ENCODE assay signal across 15 cellular contexts in the genomic region with DNA sequence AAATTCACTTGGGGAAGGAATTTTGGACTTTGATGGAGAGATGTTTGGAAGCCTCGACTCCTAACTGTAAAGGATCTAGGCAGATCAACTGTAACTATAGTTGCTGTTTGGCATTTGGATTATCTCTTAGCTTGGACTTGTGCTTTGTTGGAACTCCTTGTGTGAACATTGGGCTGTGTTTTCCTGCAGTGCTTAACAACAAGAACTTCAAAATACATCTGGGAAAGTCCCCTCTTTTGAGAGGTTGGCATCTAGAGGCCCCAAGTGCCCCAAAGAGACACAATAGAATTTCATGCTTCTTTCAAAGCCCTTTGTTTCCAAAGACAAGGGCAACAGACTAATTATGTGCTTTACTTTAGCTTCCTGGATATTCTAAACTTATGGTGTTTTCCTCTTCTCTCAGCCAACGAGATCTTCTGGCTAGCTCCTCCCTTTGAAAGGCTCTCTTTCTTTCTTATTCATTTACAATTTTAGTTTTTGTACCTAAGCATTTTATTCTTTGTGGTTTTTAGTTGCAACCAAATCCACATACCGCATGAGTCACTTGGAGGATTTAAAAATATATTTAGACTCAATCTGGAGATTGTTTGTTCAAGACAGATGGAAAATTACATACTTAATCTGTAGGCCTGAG. TPM values are rescaled to one million over a fixed set of nuclear protein-coding genes. Genes with fewer than 3 reads are reported as not detected.
A peak's percentile ranks its signal among the peaks of the same experiment; 100 is the strongest.
DNase-seq lines count a peak whose midpoint lies in the region; ATAC-seq and TF ChIP-seq lines count a peak whose summit lies in the region.
"Had no signal": no experiment of that assay in that cellular context is flagged by ENCODE, and none has a peak within 500 bp of the region (broad histone marks: within the 10 kb centered on the region; RNA-seq: fewer than 3 reads in every experiment).

No MANE protein-coding gene starts in this region.

- intact Hi-C loops in activated CD8-positive, alpha-beta T cell treated with anti-CD3 and anti-CD28 coated beads for 36 hours (cut with micrococcal nuclease), result no loop called here
- intact Hi-C loops in activated T-helper 2 cell treated with anti-CD3 and anti-CD28 coated beads, Interferon-gamma antibody, Interleukin-2, Interleukin-4, amounts not matched to agents 10 μg/mL and 5 μg/mL and 100 μg/mL, durations not matched to agents 14 hours and 24 hours and 36 hours (cut with micrococcal nuclease), result loop anchor here (5.0 kb wide), 2 partner anchors 69 to 114 kb away; no protein-coding TSS in a partner anchor

- peaks cover 3% of the 10 kb centered on the region for H3K4me1 Mint-ChIP-seq in activated CD8-positive, alpha-beta T cell treated with anti-CD3 and anti-CD28 coated beads for 36 hours (ENCODE audit: low read depth)
- H3K4me1 Mint-ChIP-seq in activated CD8-positive, alpha-beta T cell treated with anti-CD3 and anti-CD28 coated beads, Interleukin-2, amount 10 ng/mL, durations not matched to agents 7 days and 5 days (ENCODE audit: low read depth), result no peaks in the 10 kb centered on the region
- peaks cover 14% of the 10 kb centered on the region for H3K4me1 Mint-ChIP-seq in activated T-helper 2 cell treated with anti-CD3 and anti-CD28 coated beads, Interferon-gamma antibody, Interleukin-2, Interleukin-4, amounts not matched to agents 10 μg/mL and 5 μg/mL and 100 μg/mL, durations not matched to agents 14 hours and 24 hours and 36 hours (ENCODE audit: low read depth)

- peak; percentile 13 for ATAC-seq in activated CD8-positive, alpha-beta T cell treated with anti-CD3 and anti-CD28 coated beads for 36 hours
- no peak for ATAC-seq in activated CD8-positive, alpha-beta T cell treated with anti-CD3 and anti-CD28 coated beads, Interleukin-2, amount 10 ng/mL, durations not matched to agents 7 days and 5 days
- ATAC-seq in HG02840 (IDR thresholded peaks at IDR 0.05; ENCODE audit: low FRiP score, unreplicated experiment), result no peak

- DNase-seq in activated CD8-positive, alpha-beta T cell treated with anti-CD3 and anti-CD28 coated beads for 36 hours, result no peak
- no peak for DNase-seq in activated CD8-positive, alpha-beta T cell treated with anti-CD3 and anti-CD28 coated beads, Interleukin-2, amount 10 ng/mL, durations not matched to agents 7 days and 5 days
- no peak for DNase-seq in activated T-helper 2 cell treated with anti-CD3 and anti-CD28 coated beads, Interferon-gamma antibody, Interleukin-2, Interleukin-4, amounts not matched to agents 10 μg/mL and 5 μg/mL and 100 μg/mL, durations not matched to agents 14 hours and 24 hours and 36 hours (ENCODE audit: low spot score)
- DNase-seq in fibroblast of mammary gland (ENCODE audit: low read depth) (peak; percentile 33), GM13976 (ENCODE audit: low spot score) (no peak), GM20000 (ENCODE audit: low spot score) (no peak)
- DNase-seq: cortex of kidney, hypothalamus, Karpas-422, Right ventricle myocardium superior had no signal

- H3K27me3 Mint-ChIP-seq in activated CD8-positive, alpha-beta T cell treated with anti-CD3 and anti-CD28 coated beads for 36 hours, result peaks cover 1% of the 10 kb centered on the region
- peaks cover 2% of the 10 kb centered on the region for H3K27me3 Mint-ChIP-seq in activated CD8-positive, alpha-beta T cell treated with anti-CD3 and anti-CD28 coated beads, Interleukin-2, amount 10 ng/mL, durations not matched to agents 7 days and 5 days (ENCODE audit: low read depth)
- peaks cover 12% of the 10 kb centered on the region for H3K27me3 Mint-ChIP-seq in activated T-helper 2 cell treated with anti-CD3 and anti-CD28 coated beads, Interferon-gamma antibody, Interleukin-2, Interleukin-4, amounts not matched to agents 10 μg/mL and 5 μg/mL and 100 μg/mL, durations not matched to agents 14 hours and 24 hours and 36 hours (ENCODE audit: low read depth)

- no peak for TF ChIP-seq CTCF in activated CD8-positive, alpha-beta T cell treated with anti-CD3 and anti-CD28 coated beads for 36 hours (IDR thresholded peaks at IDR 0.05)
- no peak for TF ChIP-seq CTCF in fibroblast of mammary gland (conservative IDR thresholded peaks at IDR 0.05; ENCODE audit: control insufficient read depth, insufficient read depth, low read depth, low read length)
- TF ChIP-seq CTCF in GM13976 (IDR thresholded peaks at IDR 0.05; ENCODE audit: borderline replicate concordance, control extremely low read depth, extremely low read depth, insufficient read depth, missing control alignments), result no peak
- no peak for TF ChIP-seq CTCF in GM20000 (IDR thresholded peaks at IDR 0.05; ENCODE audit: extremely low read depth, missing control alignments)

- H3K4me3 Mint-ChIP-seq in activated CD8-positive, alpha-beta T cell treated with anti-CD3 and anti-CD28 coated beads for 36 hours, result no peak overlapping the region
- H3K4me3 Mint-ChIP-seq in activated CD8-positive, alpha-beta T cell treated with anti-CD3 and anti-CD28 coated beads, Interleukin-2, amount 10 ng/mL, durations not matched to agents 7 days and 5 days, result no peak overlapping the region
- no peak overlapping the region for H3K4me3 Mint-ChIP-seq in activated T-helper 2 cell treated with anti-CD3 and anti-CD28 coated beads, Interferon-gamma antibody, Interleukin-2, Interleukin-4, amounts not matched to agents 10 μg/mL and 5 μg/mL and 100 μg/mL, durations not matched to agents 14 hours and 24 hours and 36 hours (ENCODE audit: low read depth)

- H3K27ac Mint-ChIP-seq in activated CD8-positive, alpha-beta T cell treated with anti-CD3 and anti-CD28 coated beads for 36 hours, result no peak overlapping the region
- H3K27ac Mint-ChIP-seq in activated CD8-positive, alpha-beta T cell treated with anti-CD3 and anti-CD28 coated beads, Interleukin-2, amount 10 ng/mL, durations not matched to agents 7 days and 5 days, result no peak overlapping the region
- peak overlapping the region; percentile 31 for H3K27ac Mint-ChIP-seq in activated T-helper 2 cell treated with anti-CD3 and anti-CD28 coated beads, Interferon-gamma antibody, Interleukin-2, Interleukin-4, amounts not matched to agents 10 μg/mL and 5 μg/mL and 100 μg/mL, durations not matched to agents 14 hours and 24 hours and 36 hours

- H3K9me3 Mint-ChIP-seq in activated CD8-positive, alpha-beta T cell treated with anti-CD3 and anti-CD28 coated beads for 36 hours, result peaks cover 3% of the 10 kb centered on the region
- no peaks in the 10 kb centered on the region for H3K9me3 Mint-ChIP-seq in activated CD8-positive, alpha-beta T cell treated with anti-CD3 and anti-CD28 coated beads, Interleukin-2, amount 10 ng/mL, durations not matched to agents 7 days and 5 days (ENCODE audit: insufficient read depth)
- H3K9me3 Mint-ChIP-seq in activated T-helper 2 cell treated with anti-CD3 and anti-CD28 coated beads, Interferon-gamma antibody, Interleukin-2, Interleukin-4, amounts not matched to agents 10 μg/mL and 5 μg/mL and 100 μg/mL, durations not matched to agents 14 hours and 24 hours and 36 hours, result peaks cover 2% of the 10 kb centered on the region

- CTCF ChIA-PET in activated CD8-positive, alpha-beta T cell treated with anti-CD3 and anti-CD28 coated beads for 36 hours (lab: Charles Lee), result interaction anchor here (1.0 kb wide), 1 partner anchor 25 kb away, joined by 3 read pairs; no protein-coding TSS in a partner anchor
- CTCF ChIA-PET in activated CD8-positive, alpha-beta T cell treated with anti-CD3 and anti-CD28 coated beads, Interleukin-2, amount 10 ng/mL, durations not matched to agents 7 days and 5 days (lab: Charles Lee), result no interaction called here

- no peaks in the 10 kb centered on the region for H3K36me3 Mint-ChIP-seq in activated CD8-positive, alpha-beta T cell treated with anti-CD3 and anti-CD28 coated beads for 36 hours (ENCODE audit: low read depth)
- no peaks in the 10 kb centered on the region for H3K36me3 Mint-ChIP-seq in activated CD8-positive, alpha-beta T cell treated with anti-CD3 and anti-CD28 coated beads, Interleukin-2, amount 10 ng/mL, durations not matched to agents 7 days and 5 days (ENCODE audit: low read depth)
- no peaks in the 10 kb centered on the region for H3K36me3 Mint-ChIP-seq in activated T-helper 2 cell treated with anti-CD3 and anti-CD28 coated beads, Interferon-gamma antibody, Interleukin-2, Interleukin-4, amounts not matched to agents 10 μg/mL and 5 μg/mL and 100 μg/mL, durations not matched to agents 14 hours and 24 hours and 36 hours (ENCODE audit: low read depth)

- H3K27ac ChIP-seq in temporal lobe (ENCODE audit: low read depth, low read length), result peak overlapping the region; percentile 57
- H3K27ac ChIP-seq: right atrium auricular region, thoracic aorta had no signal

- POLR2A ChIA-PET in activated CD8-positive, alpha-beta T cell treated with anti-CD3 and anti-CD28 coated beads for 36 hours (lab: Charles Lee), result no interaction called here
- POLR2A ChIA-PET in activated CD8-positive, alpha-beta T cell treated with anti-CD3 and anti-CD28 coated beads, Interleukin-2, amount 10 ng/mL, durations not matched to agents 7 days and 5 days (lab: Charles Lee), result no interaction called here

- no peak overlapping the region for H3K4me3 ChIP-seq in fibroblast of mammary gland (ENCODE audit: control insufficient read depth, low read depth, low read length)
- H3K4me3 ChIP-seq: right atrium auricular region, thoracic aorta had no signal

- in situ Hi-C loops in GM13976 (cut with MboI; ENCODE audit: low sequenced_read_pairs, unreplicated experiment), result no loop called here

RNA-seq across cellular contexts. Expression of gene ABCA13, which starts 11.6 kb away (rescaled TPM):
- total RNA-seq in activated CD8-positive, alpha-beta T cell treated with anti-CD3 and anti-CD28 coated beads for 36 hours, result not detected
- total RNA-seq in activated CD8-positive, alpha-beta T cell treated with anti-CD3 and anti-CD28 coated beads, Interleukin-2, amount 10 ng/mL, durations not matched to agents 7 days and 5 days, result under 1 TPM; 0.08 to 0.45 TPM
- 0.02 and 0.32 TPM in 2 replicates for total RNA-seq in activated T-helper 2 cell treated with anti-CD3 and anti-CD28 coated beads, Interferon-gamma antibody, Interleukin-2, Interleukin-4, amounts not matched to agents 10 μg/mL and 5 μg/mL and 100 μg/mL, durations not matched to agents 14 hours and 24 hours and 36 hours
- 0.25 TPM for total RNA-seq in temporal lobe
- total RNA-seq: NCI-H460, right atrium auricular region, thoracic aorta had no signal
